In genomic region chr21:44297525-44298290, GRCh38 we compare ENCODE assay signal across 1 cellular context.
TF ChIP-seq lines count a peak whose summit lies in the region.

No MANE protein-coding gene starts in this region.

TF ChIP-seq in HEK293, 187 proteins besides CTCF, POLR2A, EP300 and RAD21 (continued from another document):
- TF ChIP-seq REPIN1 (tag by site-specific recombination; IDR thresholded peaks at IDR 0.05; ENCODE audit: low read depth) (peak; percentile 26; the same call in 1 of the 2 replicates), YY1 (tag by site-specific recombination; IDR thresholded peaks at IDR 0.05) (no peak), SP2 (tag by site-specific recombination; IDR thresholded peaks at IDR 0.05) (no peak), ZNF747 (tag by site-specific recombination; IDR thresholded peaks at IDR 0.05) (no peak), ZNF600 (tag by site-specific recombination; IDR thresholded peaks at IDR 0.05) (peak; percentile 66; the same call in 1 of the 2 replicates), ZNF513 (tag by site-specific recombination; IDR thresholded peaks at IDR 0.05) (no peak), ZNF585B (tag by site-specific recombination; IDR thresholded peaks at IDR 0.05) (no peak), PRDM4 (tag by site-specific recombination; IDR thresholded peaks at IDR 0.05) (no peak), ZNF24 (tag by site-specific recombination; IDR thresholded peaks at IDR 0.05) (no peak), ZBTB7A (tag by site-specific recombination; IDR thresholded peaks at IDR 0.05; ENCODE audit: low read depth) (no peak), INSM2 (tag by site-specific recombination; IDR thresholded peaks at IDR 0.05) (no peak), SP7 (tag by site-specific recombination; IDR thresholded peaks at IDR 0.05) (peak; percentile 34; the same call in 1 of the 2 replicates), ZNF280D (tag by site-specific recombination; IDR thresholded peaks at IDR 0.05) (no peak), ZNF555 (tag by site-specific recombination; conservative IDR thresholded peaks at IDR 0.05) (no peak), ZBTB20 (tag by site-specific recombination; IDR thresholded peaks at IDR 0.05) (no peak), ZSCAN30 (tag by site-specific recombination; IDR thresholded peaks at IDR 0.05) (no peak), ZBTB48 (tag by site-specific recombination; IDR thresholded peaks at IDR 0.05) (no peak), ZNF302 (tag by site-specific recombination; IDR thresholded peaks at IDR 0.05; ENCODE audit: low read depth) (no peak), ZNF175 (tag by site-specific recombination; IDR thresholded peaks at IDR 0.05) (no peak), RBAK (tag by site-specific recombination; IDR thresholded peaks at IDR 0.05) (no peak), ZNF239 (tag by site-specific recombination; IDR thresholded peaks at IDR 0.05) (no peak), KLF16 (tag by site-specific recombination; IDR thresholded peaks at IDR 0.05) (no peak), ZNF140 (tag by site-specific recombination; IDR thresholded peaks at IDR 0.05) (no peak), ZNF473 (tag by site-specific recombination; IDR thresholded peaks at IDR 0.05) (no peak), ZNF549 (tag by site-specific recombination; IDR thresholded peaks at IDR 0.05) (no peak), ZNF394 (tag by site-specific recombination; IDR thresholded peaks at IDR 0.05; ENCODE audit: borderline replicate concordance) (peak; percentile 48), ZNF416 (tag by site-specific recombination; IDR thresholded peaks at IDR 0.05) (no peak), ZNF211 (tag by site-specific recombination; IDR thresholded peaks at IDR 0.05; ENCODE audit: low read depth) (no peak), ZNF114 (tag by site-specific recombination; IDR thresholded peaks at IDR 0.05) (no peak), ZNF391 (tag by site-specific recombination; IDR thresholded peaks at IDR 0.05; ENCODE audit: borderline replicate concordance, low read depth) (no peak), PRDM6 (tag by site-specific recombination; IDR thresholded peaks at IDR 0.05) (no peak), TSHZ1 (tag by site-specific recombination; IDR thresholded peaks at IDR 0.05; ENCODE audit: borderline replicate concordance) (no peak), ZNF621 (tag by site-specific recombination; IDR thresholded peaks at IDR 0.05) (no peak), KLF10 (tag by site-specific recombination; IDR thresholded peaks at IDR 0.05) (peak; percentile 25; the same call in 1 of the 2 replicates), ZNF488 (tag by site-specific recombination; IDR thresholded peaks at IDR 0.05) (no peak), ZNF660 (tag by site-specific recombination; IDR thresholded peaks at IDR 0.05) (no peak), ZNF324 (tag by site-specific recombination; IDR thresholded peaks at IDR 0.05) (0 out of 2 replicates have a peak, but pooled peaks have one; percentile 38), ZNF792 (tag by site-specific recombination; IDR thresholded peaks at IDR 0.05) (no peak), ZBTB10 (tag by site-specific recombination; IDR thresholded peaks at IDR 0.05) (no peak), ZNF335 (tag by site-specific recombination; conservative IDR thresholded peaks at IDR 0.05) (peak; percentile 50; the same call in 1 of the 2 replicates), MZF1 (tag by site-specific recombination; IDR thresholded peaks at IDR 0.05; ENCODE audit: borderline replicate concordance) (no peak), ZFHX2 (tag by site-specific recombination; conservative IDR thresholded peaks at IDR 0.05) (no peak), KLF17 (tag by site-specific recombination; IDR thresholded peaks at IDR 0.05) (peak; percentile 38; the same call in 1 of the 2 replicates)
TF ChIP-seq in HEK293: peak in this region for 21.
